In genomic region chr2:215622836-215623235, GRCh38 we compare ENCODE assay signal across 17 cellular contexts.
"Had no signal": no experiment of that assay in that cellular context is flagged by ENCODE, and none has a peak within 500 bp of the region (broad histone marks: within the 10 kb centered on the region; RNA-seq: fewer than 3 reads in every experiment).

No MANE protein-coding gene starts in this region.

- H3K27ac ChIP-seq: gastrocnemius medialis, neural progenitor cell, pancreas, right atrium auricular region had no signal

- H3K79me2 ChIP-seq: hepatocyte had no signal

- ATAC-seq: activated CD8-positive, alpha-beta memory T cell treated with anti-CD3 and anti-CD28 coated beads, Interleukin-2, amount 10 ng/mL, durations not matched to agents 7 days and 5 days; activated T-cell treated with anti-CD3 and anti-CD28 coated beads, Interleukin-2, amount 50 U/mL, for 4 hours; gastrocnemius medialis; left ventricle myocardium superior; pancreas; stimulated activated effector memory CD8-positive, alpha-beta T cell treated with anti-CD3 and anti-CD28 coated beads, Interleukin-12 subunit alpha, Interleukin-12 subunit beta, amount 100 ng/mL, for 72 hours had no signal

- H3K4me3 ChIP-seq: gastrocnemius medialis, hepatocyte, neural progenitor cell, pancreas, right atrium auricular region, smooth muscle cell had no signal

- H3K36me3 Mint-ChIP-seq: activated CD8-positive, alpha-beta memory T cell treated with anti-CD3 and anti-CD28 coated beads, Interleukin-2, amount 10 ng/mL, durations not matched to agents 7 days and 5 days; activated naive CD8-positive, alpha-beta T cell; neural progenitor cell; stimulated activated effector memory CD8-positive, alpha-beta T cell treated with anti-CD3 and anti-CD28 coated beads, Interleukin-12 subunit alpha, Interleukin-12 subunit beta, amount 100 ng/mL, for 72 hours had no signal

- H3K4me2 ChIP-seq: hepatocyte, neural progenitor cell, smooth muscle cell had no signal

- H3K9me3 Mint-ChIP-seq: activated T-cell treated with anti-CD3 and anti-CD28 coated beads, Interleukin-2, amount 50 U/mL, for 4 hours; neural progenitor cell; stimulated activated effector memory CD8-positive, alpha-beta T cell treated with anti-CD3 and anti-CD28 coated beads, Interleukin-12 subunit alpha, Interleukin-12 subunit beta, amount 100 ng/mL, for 72 hours; T-helper 2 cell treated with Interferon-gamma antibody and Interleukin-4, amounts not matched to agents 5 μg/mL and 100 μg/mL, for 36 hours had no signal

- H2AFZ ChIP-seq: hepatocyte, neural progenitor cell had no signal

- H3K36me3 ChIP-seq: gastrocnemius medialis, neural progenitor cell, pancreas, right atrium auricular region had no signal

- H3K27me3 ChIP-seq: gastrocnemius medialis, hepatocyte, neural progenitor cell, pancreas, right atrium auricular region had no signal

- H3K4me1 ChIP-seq: gastrocnemius medialis, pancreas had no signal

- H3K4me3 Mint-ChIP-seq: activated CD8-positive, alpha-beta memory T cell treated with anti-CD3 and anti-CD28 coated beads, Interleukin-2, amount 10 ng/mL, durations not matched to agents 7 days and 5 days; activated naive CD8-positive, alpha-beta T cell; activated T-cell treated with anti-CD3 and anti-CD28 coated beads, Interleukin-2, amount 50 U/mL, for 4 hours; neural progenitor cell; stimulated activated effector memory CD8-positive, alpha-beta T cell treated with anti-CD3 and anti-CD28 coated beads, Interleukin-12 subunit alpha, Interleukin-12 subunit beta, amount 100 ng/mL, for 72 hours; T-helper 2 cell treated with Interferon-gamma antibody and Interleukin-4, amounts not matched to agents 5 μg/mL and 100 μg/mL, for 36 hours had no signal

- H3K9ac ChIP-seq: neural progenitor cell had no signal

- H3K27ac Mint-ChIP-seq: activated CD8-positive, alpha-beta memory T cell treated with anti-CD3 and anti-CD28 coated beads, Interleukin-2, amount 10 ng/mL, durations not matched to agents 7 days and 5 days; activated naive CD8-positive, alpha-beta T cell; neural progenitor cell; stimulated activated effector memory CD8-positive, alpha-beta T cell treated with anti-CD3 and anti-CD28 coated beads, Interleukin-12 subunit alpha, Interleukin-12 subunit beta, amount 100 ng/mL, for 72 hours; T-helper 2 cell treated with Interferon-gamma antibody and Interleukin-4, amounts not matched to agents 5 μg/mL and 100 μg/mL, for 36 hours had no signal

- H3K9me3 ChIP-seq: gastrocnemius medialis, pancreas, right atrium auricular region had no signal

- DNase-seq: activated CD4-positive, alpha-beta T cell treated with anti-CD3 and anti-CD28 coated beads, Interleukin-2, amount 50 U/mL, for 4 hours; activated CD8-positive, alpha-beta memory T cell treated with anti-CD3 and anti-CD28 coated beads, Interleukin-2, amount 10 ng/mL, durations not matched to agents 7 days and 5 days; activated effector memory CD4-positive, alpha-beta T cell treated with anti-CD3 and anti-CD28 coated beads, Interleukin-2, amount 50 U/mL, for 16 hours; activated T-cell treated with anti-CD3 and anti-CD28 coated beads, Interleukin-2, amount 50 U/mL, for 4 hours; amygdala; gastrocnemius medialis; kidney; left ventricle myocardium superior; pancreas; substantia nigra had no signal

- H3K4me1 Mint-ChIP-seq: stimulated activated effector memory CD8-positive, alpha-beta T cell treated with anti-CD3 and anti-CD28 coated beads, Interleukin-12 subunit alpha, Interleukin-12 subunit beta, amount 100 ng/mL, for 72 hours had no signal
